ENCODE assay signal across 20 cellular contexts in the genomic region with DNA sequence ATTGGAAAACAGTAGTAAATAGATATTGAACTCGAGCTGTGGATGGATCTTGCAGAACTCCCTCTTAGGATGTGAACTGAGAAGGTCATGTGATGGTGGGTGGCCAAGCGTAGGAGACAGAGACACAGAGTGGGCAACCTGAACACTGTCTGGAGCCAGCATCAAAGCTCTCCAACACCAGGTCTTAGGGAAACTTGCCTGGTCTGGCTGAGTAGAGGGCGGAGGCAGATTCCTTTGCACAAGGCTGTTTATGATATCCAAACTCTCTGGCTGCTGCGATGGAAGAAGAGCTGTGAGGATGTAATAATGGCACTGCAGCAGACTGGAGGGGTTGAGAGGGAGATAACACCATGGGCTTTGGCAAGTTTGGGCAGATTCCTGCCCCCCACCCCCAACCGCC. TPM values are rescaled to one million over a fixed set of nuclear protein-coding genes. Genes with fewer than 3 reads are reported as not detected.
A peak's percentile ranks its signal among the peaks of the same experiment; 100 is the strongest.
DNase-seq lines count a peak whose midpoint lies in the region; ATAC-seq, FAIRE-seq and TF ChIP-seq lines count a peak whose summit lies in the region.
"Had no signal": no experiment of that assay in that cellular context is flagged by ENCODE, and none has a peak within 500 bp of the region (broad histone marks: within the 10 kb centered on the region; RNA-seq: fewer than 3 reads in every experiment).

No MANE protein-coding gene starts in this region.

- TF ChIP-seq EP300 in stomach (IDR thresholded peaks at IDR 0.05) = no peak

- WGBS in stomach, 5 donors = 82 to 88% (median 84%) methylated on average over 5 of the region's 5 CpGs

- CTCF ChIA-PET in CD8-positive, alpha-beta memory T cell (lab: Charles Lee) = interaction anchor here (1.1 to 2.3 kb wide), 4 partner anchors 10 to 159 kb away, joined by 4 to 12 read pairs (median 5); a partner anchor contains a TSS

- no peak overlapping the region for H3K4me3 ChIP-seq in CD8-positive, alpha-beta memory T cell (ENCODE audit: low read length)
- H3K4me3 ChIP-seq in effector memory CD4-positive, alpha-beta T cell (ENCODE audit: insufficient read depth, low read depth, low read length, poor library complexity, severe bottlenecking) = no peak overlapping the region
- H3K4me3 ChIP-seq in stomach = no peak overlapping the region
- H3K4me3 ChIP-seq in kidney (ENCODE audit: low read length in 2 of 2) = no peak overlapping the region
- H3K4me3 ChIP-seq: mucosa of descending colon had no signal

- H3K9me3 Mint-ChIP-seq in CD8-positive, alpha-beta memory T cell = no peaks in the 10 kb centered on the region
- H3K9me3 Mint-ChIP-seq: activated CD4-positive, alpha-beta memory T cell treated with anti-CD3 and anti-CD28 coated beads, Interleukin-2, amount 10 ng/mL, durations not matched to agents 7 days and 5 days; activated T-helper 17 cell treated with anti-CD3 and anti-CD28 coated beads, Interleukin-2, amount 50 U/mL, for 72 hours had no signal

- H3K27me3 ChIP-seq in CD8-positive, alpha-beta memory T cell (ENCODE audit: insufficient read depth, low read length, poor library complexity, severe bottlenecking) = no peaks in the 10 kb centered on the region
- no peaks in the 10 kb centered on the region for H3K27me3 ChIP-seq in effector memory CD4-positive, alpha-beta T cell (replicated peaks; ENCODE audit: control insufficient read depth, insufficient read depth, low read length, poor library complexity, severe bottlenecking)
- H3K27me3 ChIP-seq in stomach = no peaks in the 10 kb centered on the region

- H3K4me1 Mint-ChIP-seq in CD8-positive, alpha-beta memory T cell = peaks cover 37 to 47% (median 37%) of the 10 kb centered on the region in 3 donors
- H3K4me1 Mint-ChIP-seq: B cell had no signal

- peaks cover 0 to 2% (median 0%) of the 10 kb centered on the region in 3 donors for H3K36me3 Mint-ChIP-seq in CD8-positive, alpha-beta memory T cell

- intact Hi-C loops in stomach (cut with DNase I; ENCODE audit: low total_unique reads) = no loop called here
- intact Hi-C loops in kidney (cut with DNase I) = no loop called here

- no peak for ATAC-seq in GM19324 (IDR thresholded peaks at IDR 0.05; ENCODE audit: low FRiP score, unreplicated experiment)
- ATAC-seq: esophagus mucosa had no signal

- DNase-seq in CD8-positive, alpha-beta memory T cell = no peak
- DNase-seq in RPMI7951 (ENCODE audit: low read depth) (peak; percentile 10), stomach (no peak), kidney (no peak), NCI-H1105 (lab: John Stamatoyannopoulos, UW) (no peak)
- no peak for DNase-seq in effector memory CD4-positive, alpha-beta T cell
- DNase-seq: activated CD4-positive, alpha-beta memory T cell treated with anti-CD3 and anti-CD28 coated beads, Interleukin-2, amount 10 ng/mL, durations not matched to agents 7 days and 5 days; dermis blood vessel endothelial cell; kidney glomerular epithelial cell; mucosa of descending colon; NCI-H1417 treated with DMSO at 0.1 percent for 48 hours; NCI-H2227 treated with DMSO at 0.1 percent for 48 hours; stimulated activated naive CD4-positive, alpha-beta T cell treated with Interleukin-2 at 50 U/mL for 16 hours had no signal

- peak overlapping the region in 1 of 7 donors; percentile 46 for H3K4me3 Mint-ChIP-seq in CD8-positive, alpha-beta memory T cell
- H3K4me3 Mint-ChIP-seq: B cell had no signal

- H3K9ac ChIP-seq in kidney (ENCODE audit: low read length in 2 of 2) = no peak overlapping the region
- H3K9ac ChIP-seq: KMS-11 had no signal

- H3K4me1 ChIP-seq in CD8-positive, alpha-beta memory T cell (ENCODE audit: insufficient read depth, low read length) = peaks cover 31% of the 10 kb centered on the region
- peaks cover 19% of the 10 kb centered on the region for H3K4me1 ChIP-seq in effector memory CD4-positive, alpha-beta T cell (ENCODE audit: control insufficient read depth, insufficient read depth, low read length, poor library complexity, severe bottlenecking)
- peaks cover 4 to 66% (median 39%) of the 10 kb centered on the region in 4 donors for H3K4me1 ChIP-seq in stomach
- peaks cover 0 to 5% of the 10 kb centered on the region in 2 donors for H3K4me1 ChIP-seq in kidney (ENCODE audit: control insufficient read depth in 1 of 2, insufficient read depth in 1 of 2, low read depth in 1 of 2, low read length in 2 of 2)

- no peak overlapping the region for H3K27ac ChIP-seq in CD8-positive, alpha-beta memory T cell (ENCODE audit: low read depth, low read length)
- H3K27ac ChIP-seq in effector memory CD4-positive, alpha-beta T cell (ENCODE audit: insufficient read depth, low read length, poor library complexity, severe bottlenecking) = peak overlapping the region; percentile 51
- H3K27ac ChIP-seq in stomach = peak overlapping the region in 4 of 5 donors; percentile 56 to 79 (median 58)
- H3K27ac ChIP-seq in kidney (ENCODE audit: low read depth in 2 of 2, low read length in 2 of 2) = no peak overlapping the region
- H3K27ac ChIP-seq: KMS-11 had no signal

- no peaks in the 10 kb centered on the region for H3K36me3 ChIP-seq in CD8-positive, alpha-beta memory T cell (ENCODE audit: insufficient read depth, low read length)
- H3K36me3 ChIP-seq in effector memory CD4-positive, alpha-beta T cell (ENCODE audit: control insufficient read depth, insufficient read depth, low read length) = no peaks in the 10 kb centered on the region
- H3K36me3 ChIP-seq in stomach = no peaks in the 10 kb centered on the region
- no peaks in the 10 kb centered on the region for H3K36me3 ChIP-seq in kidney (ENCODE audit: control insufficient read depth in 1 of 2, insufficient read depth in 2 of 2, low read length in 2 of 2)

- POLR2A ChIA-PET in CD8-positive, alpha-beta memory T cell (lab: Charles Lee) = no interaction called here

- H3K9me3 ChIP-seq in CD8-positive, alpha-beta memory T cell (ENCODE audit: low read length) = no peaks in the 10 kb centered on the region
- no peaks in the 10 kb centered on the region for H3K9me3 ChIP-seq in effector memory CD4-positive, alpha-beta T cell (ENCODE audit: control insufficient read depth, low read length)
- no peaks in the 10 kb centered on the region for H3K9me3 ChIP-seq in stomach
- no peaks in the 10 kb centered on the region for H3K9me3 ChIP-seq in kidney (ENCODE audit: control insufficient read depth in 1 of 2, low read length in 2 of 2)
- H3K9me3 ChIP-seq: mucosa of descending colon had no signal

- H3K27ac Mint-ChIP-seq in CD8-positive, alpha-beta memory T cell = peak overlapping the region; percentile 23 to 96 (median 90)
- H3K27ac Mint-ChIP-seq: B cell had no signal

- no peak for FAIRE-seq in kidney (lab: Jason Lieb, UNC)
- FAIRE-seq: GM18507, GM19239 had no signal

- no peak for TF ChIP-seq POLR2A in stomach (IDR thresholded peaks at IDR 0.05)

- TF ChIP-seq CTCF in stomach (IDR thresholded peaks at IDR 0.05) (no peak), kidney (IDR thresholded peaks at IDR 0.05; ENCODE audit: borderline replicate concordance, extremely low read depth, insufficient read depth) (no peak)

- peaks cover 2% of the 10 kb centered on the region in 2 donors for H3K27me3 Mint-ChIP-seq in CD8-positive, alpha-beta memory T cell
- H3K27me3 Mint-ChIP-seq: activated CD4-positive, alpha-beta memory T cell treated with anti-CD3 and anti-CD28 coated beads, Interleukin-2, amount 10 ng/mL, durations not matched to agents 7 days and 5 days; activated T-helper 17 cell treated with anti-CD3 and anti-CD28 coated beads, Interleukin-2, amount 50 U/mL, for 72 hours had no signal

RNA-seq across cellular contexts. Expression of a gene that starts 10.1 kb away (rescaled TPM):
- 1 to 10 TPM in 1 of 2 experiments, under 1 TPM in 1; 0.42 to 1.2 TPM for total RNA-seq in CD8-positive, alpha-beta memory T cell
- 1.1 TPM for polyA plus RNA-seq in CD8-positive, alpha-beta memory T cell
- 6.9 and 7.1 TPM in 2 replicates for total RNA-seq in RPMI7951 (2014; rRNA removed; shearing (Covaris generic))
- total RNA-seq in stomach (10 to 100 TPM in 4 of 5 donors, 1 to 10 TPM in 1; 4.9 to 92.4 (median 19.3) TPM), kidney (37.7 TPM)
- polyA plus RNA-seq in stomach (1 to 10 TPM; 1.8 to 3.4 (median 3.1) TPM), kidney (ENCODE audit: insufficient read depth, low read depth, low replicate concordance) (5.9 TPM)

Comparison
In these comparisons a context has a peak if more than half of its experiments do, and no peak if none do; other contexts are left out.
1. H3K27ac ChIP-seq: peak in effector memory CD4-positive, alpha-beta T cell (single experiment) and stomach (4 of 5); none in CD8-positive, alpha-beta memory T cell (single experiment) and kidney (0 of 2).